Comparison of ENCODE assay signal across 20 cellular contexts in genomic region chr4:59044316-59044715, GRCh38.
"Had no signal": no experiment of that assay in that cellular context is flagged by ENCODE, and none has a peak within 500 bp of the region (broad histone marks: within the 10 kb centered on the region; RNA-seq: fewer than 3 reads in every experiment).

No MANE protein-coding gene starts in this region.

- H3K27ac ChIP-seq: body of pancreas, cardiac muscle cell, epithelial cell of prostate, gastroesophageal sphincter, left ventricle myocardium inferior, neutrophil, ovary, psoas muscle, right atrium auricular region had no signal

- H3K36me3 ChIP-seq: cardiac muscle cell, gastroesophageal sphincter, left ventricle myocardium inferior, neutrophil, ovary, right atrium auricular region had no signal

- H3K4me3 ChIP-seq: body of pancreas, cardiac muscle cell, gastroesophageal sphincter, left ventricle myocardium inferior, ovary, psoas muscle, right atrium auricular region had no signal

- H3K9me3 ChIP-seq: body of pancreas, gastroesophageal sphincter, left ventricle myocardium inferior, neutrophil, ovary, psoas muscle, right atrium auricular region had no signal

- H3K4me1 ChIP-seq: body of pancreas, gastroesophageal sphincter, left ventricle myocardium inferior, psoas muscle, right atrium auricular region had no signal

- ATAC-seq: activated T-cell treated with anti-CD3 and anti-CD28 coated beads, Interleukin-2, amount 50 U/mL, for 72 hours; body of pancreas; gastroesophageal sphincter; naive thymus-derived CD8-positive, alpha-beta T cell; psoas muscle; T-helper 17 cell had no signal

- H3K27me3 ChIP-seq: body of pancreas, cardiac muscle cell, gastroesophageal sphincter, neutrophil, ovary, right atrium auricular region had no signal

- DNase-seq: activated CD4-positive, alpha-beta memory T cell treated with anti-CD3 and anti-CD28 coated beads for 36 hours; activated CD4-positive, alpha-beta T cell treated with anti-CD3 and anti-CD28 coated beads for 48 hours; activated CD4-positive, CD25-positive, alpha-beta regulatory T cell; activated effector memory CD4-positive, alpha-beta T cell treated with anti-CD3 and anti-CD28 coated beads, Interleukin-2, amount 50 U/mL, for 16 hours; activated naive CD4-positive, alpha-beta T cell treated with anti-CD3 and anti-CD28 coated beads, Interleukin-2, amount 10 ng/mL, durations not matched to agents 7 days and 5 days; activated T-cell treated with anti-CD3 and anti-CD28 coated beads, Interleukin-2, amount 50 U/mL, for 72 hours; body of pancreas; kidney glomerular epithelial cell; left ventricle myocardium inferior; naive thymus-derived CD8-positive, alpha-beta T cell; ovary; psoas muscle; stimulated activated CD4-positive, alpha-beta T cell treated with anti-CD3 and anti-CD28 coated beads, Interleukin-4, amount 100 ng/mL, for 24 hours; stimulated activated naive CD4-positive, alpha-beta T cell treated with Interleukin-2 at 50 U/mL for 16 hours; T-helper 17 cell had no signal
